Comparison of ENCODE assay signal across 7 cellular contexts in the genomic region with DNA sequence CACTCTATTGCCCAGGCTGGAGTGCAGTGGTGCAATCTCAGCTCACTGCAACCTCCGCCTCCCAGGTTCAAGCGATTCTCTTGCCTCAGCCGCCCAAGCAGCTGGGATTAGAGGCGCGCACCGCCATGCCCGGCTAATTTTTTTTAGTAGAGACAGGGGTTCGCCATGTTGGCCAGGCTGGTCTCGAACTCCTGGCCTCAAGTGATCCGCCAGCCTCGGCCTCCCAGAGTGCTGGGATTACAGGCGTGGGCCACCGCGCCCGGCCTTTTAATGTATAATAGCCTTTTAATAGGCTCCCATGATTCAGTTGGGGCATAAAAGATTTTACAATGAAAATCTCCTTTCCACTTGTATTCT. TPM values are rescaled to one million over a fixed set of nuclear protein-coding genes. Genes with fewer than 3 reads are reported as not detected.
DNase-seq lines count a peak whose midpoint lies in the region; ATAC-seq, FAIRE-seq and TF ChIP-seq lines count a peak whose summit lies in the region.
"Not testable (repeated sequence)": the region's sequence is repeated elsewhere in the genome, so short reads cannot be mapped to it uniquely, and the experiment has no call there.

No MANE protein-coding gene starts in this region.

- not testable (repeated sequence) for H3K4me1 ChIP-seq in endodermal cell (ENCODE audit: control insufficient read depth, insufficient read depth, low read length); iPS-20b (ENCODE audit: insufficient read depth, low read length); small intestine (ENCODE audit: control insufficient read depth in 2 of 2, insufficient read depth in 1 of 2, low read depth in 1 of 2, low read length in 1 of 2)

- H3K27me3 Mint-ChIP-seq in T-helper 2 cell treated with Interferon-gamma antibody and Interleukin-4, amounts not matched to agents 5 μg/mL and 100 μg/mL, for 36 hours (ENCODE audit: low read depth); activated naive CD8-positive, alpha-beta T cell treated with anti-CD3 and anti-CD28 coated beads, Interleukin-2, amount 50 U/mL, for 24 hours; endodermal cell (ENCODE audit: insufficient read depth); naive thymus-derived CD8-positive, alpha-beta T cell: not testable (repeated sequence)

- not testable (repeated sequence) for TF ChIP-seq CTCF in GM12865 (IDR thresholded peaks at IDR 0.05; ENCODE audit: insufficient read depth, low read depth, low read length, missing control alignments); endodermal cell (conservative IDR thresholded peaks at IDR 0.05)

- peaks cover 43% of the 10 kb centered on the region for H3K4me1 Mint-ChIP-seq in T-helper 2 cell treated with Interferon-gamma antibody and Interleukin-4, amounts not matched to agents 5 μg/mL and 100 μg/mL, for 36 hours (ENCODE audit: low read depth)
- peaks cover 61% of the 10 kb centered on the region for H3K4me1 Mint-ChIP-seq in activated naive CD8-positive, alpha-beta T cell treated with anti-CD3 and anti-CD28 coated beads, Interleukin-2, amount 50 U/mL, for 24 hours
- H3K4me1 Mint-ChIP-seq in endodermal cell, result not testable (repeated sequence)
- H3K4me1 Mint-ChIP-seq in naive thymus-derived CD8-positive, alpha-beta T cell, result peaks cover 22 to 72% (median 61%) of the 10 kb centered on the region in 4 donors

- DNase-seq in GM12865 (ENCODE audit: low read depth); T-helper 2 cell treated with Interferon-gamma antibody and Interleukin-4, amounts not matched to agents 5 μg/mL and 100 μg/mL, for 36 hours (ENCODE audit: low spot score); activated naive CD8-positive, alpha-beta T cell treated with anti-CD3 and anti-CD28 coated beads, Interleukin-2, amount 50 U/mL, for 24 hours; endodermal cell; naive thymus-derived CD8-positive, alpha-beta T cell; small intestine: not testable (repeated sequence)

- H3K4me3 ChIP-seq in GM12865 (ENCODE audit: low read depth, low read length), result peak overlapping the region; percentile 29
- H3K4me3 ChIP-seq in endodermal cell (ENCODE audit: low read length), result peak overlapping the region; percentile 78
- H3K4me3 ChIP-seq in iPS-20b (ENCODE audit: low read length), result peak overlapping the region; percentile 66; the same call in 1 of the 2 replicates
- H3K4me3 ChIP-seq in small intestine (ENCODE audit: low read depth in 1 of 2, low read length in 2 of 2), result peak overlapping the region in 1 of 2 donors; percentile 38

- peak overlapping the region; percentile 86 for H3K27ac Mint-ChIP-seq in T-helper 2 cell treated with Interferon-gamma antibody and Interleukin-4, amounts not matched to agents 5 μg/mL and 100 μg/mL, for 36 hours
- H3K27ac Mint-ChIP-seq in activated naive CD8-positive, alpha-beta T cell treated with anti-CD3 and anti-CD28 coated beads, Interleukin-2, amount 50 U/mL, for 24 hours, result not testable (repeated sequence)
- peak overlapping the region; percentile 99 for H3K27ac Mint-ChIP-seq in endodermal cell
- peak overlapping the region; percentile 75 to 96 (median 88) for H3K27ac Mint-ChIP-seq in naive thymus-derived CD8-positive, alpha-beta T cell

- not testable (repeated sequence) for FAIRE-seq in small intestine (lab: Jason Lieb, UNC)

- peak overlapping the region; percentile 84 for H3K9ac ChIP-seq in endodermal cell (ENCODE audit: extremely low read depth, low read length, poor library complexity, severe bottlenecking)
- peak overlapping the region; percentile 73 for H3K9ac ChIP-seq in iPS-20b (ENCODE audit: low read depth, low read length)

- H3K4me3 Mint-ChIP-seq in T-helper 2 cell treated with Interferon-gamma antibody and Interleukin-4, amounts not matched to agents 5 μg/mL and 100 μg/mL, for 36 hours, result peak overlapping the region; percentile 71
- H3K4me3 Mint-ChIP-seq in activated naive CD8-positive, alpha-beta T cell treated with anti-CD3 and anti-CD28 coated beads, Interleukin-2, amount 50 U/mL, for 24 hours, result peak overlapping the region; percentile 67
- peak overlapping the region; percentile 86 for H3K4me3 Mint-ChIP-seq in endodermal cell
- H3K4me3 Mint-ChIP-seq in naive thymus-derived CD8-positive, alpha-beta T cell, result peak overlapping the region; percentile 64 to 86 (median 80)

- peak overlapping the region; percentile 29 for H3K27ac ChIP-seq in endodermal cell (ENCODE audit: low read depth, low read length)
- H3K27ac ChIP-seq in iPS-20b (ENCODE audit: low read length), result not testable (repeated sequence)
- H3K27ac ChIP-seq in small intestine (ENCODE audit: low read depth in 1 of 2, low read length in 1 of 2), result peak overlapping the region; percentile 77 to 82

- not testable (repeated sequence) for H3K27me3 ChIP-seq in endodermal cell (ENCODE audit: control insufficient read depth, insufficient read depth, low read length, poor library complexity, severe bottlenecking); iPS-20b (ENCODE audit: insufficient read depth, low read length); small intestine (ENCODE audit: control insufficient read depth in 2 of 2, insufficient read depth in 2 of 2, low read length in 2 of 2)

- H3K9me3 ChIP-seq in endodermal cell (ENCODE audit: control insufficient read depth, low read length); iPS-20b (ENCODE audit: insufficient read depth, low read depth, low read length); small intestine (ENCODE audit: control insufficient read depth, low read depth): not testable (repeated sequence)

- not testable (repeated sequence) for H3K36me3 Mint-ChIP-seq in T-helper 2 cell treated with Interferon-gamma antibody and Interleukin-4, amounts not matched to agents 5 μg/mL and 100 μg/mL, for 36 hours (ENCODE audit: low read depth); activated naive CD8-positive, alpha-beta T cell treated with anti-CD3 and anti-CD28 coated beads, Interleukin-2, amount 50 U/mL, for 24 hours (ENCODE audit: low read depth); endodermal cell (ENCODE audit: low read depth); naive thymus-derived CD8-positive, alpha-beta T cell

- not testable (repeated sequence) for H3K9me3 Mint-ChIP-seq in T-helper 2 cell treated with Interferon-gamma antibody and Interleukin-4, amounts not matched to agents 5 μg/mL and 100 μg/mL, for 36 hours; activated naive CD8-positive, alpha-beta T cell treated with anti-CD3 and anti-CD28 coated beads, Interleukin-2, amount 50 U/mL, for 24 hours; endodermal cell; naive thymus-derived CD8-positive, alpha-beta T cell

- POLR2A ChIA-PET in naive thymus-derived CD8-positive, alpha-beta T cell (lab: Charles Lee), result interaction anchor here (0.6 to 3.9 kb wide), 8 partner anchors 14 to 102 kb away, joined by 4 to 18 read pairs (median 8); partner anchors contain the start of gene MYH9

- not testable (repeated sequence) for H3K36me3 ChIP-seq in endodermal cell (ENCODE audit: control insufficient read depth, insufficient read depth, low read length); iPS-20b (ENCODE audit: insufficient read depth, low read depth, low read length); small intestine (ENCODE audit: control insufficient read depth in 2 of 2, insufficient read depth in 2 of 2, low read length in 2 of 2)

- not testable (repeated sequence) for ATAC-seq in activated naive CD8-positive, alpha-beta T cell treated with anti-CD3 and anti-CD28 coated beads, Interleukin-2, amount 50 U/mL, for 24 hours; naive thymus-derived CD8-positive, alpha-beta T cell

- 71 to 83% methylated on average over 13 to 15 of the region's 15 CpGs for WGBS in endodermal cell (ENCODE audit: insufficient coverage in 1 of 2, insufficient read length in 1 of 2), 2 experiments
- 27 to 57% (median 44%) methylated on average over 15 of the region's 15 CpGs for WGBS in small intestine, 3 donors

RNA-seq across cellular contexts. Expression of gene MYH9, which starts 21.8 kb away (rescaled TPM):
- total RNA-seq in endodermal cell, result 100 to 1,000 TPM; 270 to 288 TPM
- 131 TPM for polyA plus RNA-seq in endodermal cell (2013, experiment 1 of 2)
- polyA plus RNA-seq in endodermal cell (2013, experiment 2 of 2), result 136 TPM
- total RNA-seq in naive thymus-derived CD8-positive, alpha-beta T cell, result 100 to 1,000 TPM; 711 to 718 TPM
- polyA plus RNA-seq in naive thymus-derived CD8-positive, alpha-beta T cell, result 100 to 1,000 TPM in 2 of 3 donors, 10 to 100 TPM in 1; 51.2 to 389 (median 105) TPM
- polyA plus RNA-seq in small intestine, result 100 to 1,000 TPM in 2 of 3 donors, 10 to 100 TPM in 1; 95.4 to 156 (median 130) TPM
